Comparison of ENCODE assay signal across 26 cellular contexts in genomic region chr2:58056201-58056916, GRCh38. TPM values are rescaled to one million over a fixed set of nuclear protein-coding genes. Genes with fewer than 3 reads are reported as not detected.
DNase-seq lines count a peak whose midpoint lies in the region; ATAC-seq and FAIRE-seq lines count a peak whose summit lies in the region.
"Had no signal": no experiment of that assay in that cellular context is flagged by ENCODE, and none has a peak within 500 bp of the region (broad histone marks: within the 10 kb centered on the region; RNA-seq: fewer than 3 reads in every experiment).

No MANE protein-coding gene starts in this region.

- intact Hi-C loops in left cardiac atrium (cut with DNase I): no loop called here

- H3K9me3 Mint-ChIP-seq in IgD-negative memory B cell: no peaks in the 10 kb centered on the region
- no peaks in the 10 kb centered on the region for H3K9me3 Mint-ChIP-seq in stimulated activated memory B cell treated with anti-CD40 and anti-IgM and Interleukin-4, amounts not matched to agents 10 μg/mL and 1 μg/mL and 100 μg/mL, for 72 hours
- H3K9me3 Mint-ChIP-seq: activated T-cell treated with anti-CD3 and anti-CD28 coated beads, Interleukin-2, amount 50 U/mL, for 72 hours; natural killer cell; T-helper 2 cell treated with Interferon-gamma antibody and Interleukin-4, amounts not matched to agents 5 μg/mL and 100 μg/mL, for 36 hours; type B pancreatic cell had no signal

- DNase-seq in NCI-H526 (lab: John Stamatoyannopoulos, UW) (peak; percentile 50 to 57), left cardiac atrium (no peak), GM19239 (ENCODE audit: insufficient read length, low spot score) (no peak)
- DNase-seq: activated CD4-positive, alpha-beta T cell treated with anti-CD3 and anti-CD28 coated beads for 4 hours; activated naive CD4-positive, alpha-beta T cell treated with Interleukin-2 at 50 U/mL for 16 hours; activated T-cell treated with anti-CD3 and anti-CD28 coated beads, Interleukin-2, amount 50 U/mL, for 72 hours; C1 segment of cervical spinal cord; cerebellar nuclear complex; DMS79 treated with DMSO at 0.1 percent for 48 hours; dorsolateral prefrontal cortex; GF-D8; GOT3; natural killer cell; NCI-H2081 treated with DMSO at 0.1 percent for 48 hours; NCI-H226; SK-N-SH; small intestine; stimulated activated CD4-positive, alpha-beta T cell treated with anti-CD3 and anti-CD28 coated beads, Interleukin-2, amount 100 ng/mL, for 24 hours had no signal

- peaks cover 12 to 34% (median 23%) of the 10 kb centered on the region in 3 donors for H3K4me1 Mint-ChIP-seq in IgD-negative memory B cell
- H3K4me1 Mint-ChIP-seq in stimulated activated memory B cell treated with anti-CD40 and anti-IgM and Interleukin-4, amounts not matched to agents 10 μg/mL and 1 μg/mL and 100 μg/mL, for 72 hours: peaks cover 48% of the 10 kb centered on the region

- peaks cover 7% of the 10 kb centered on the region for H3K36me3 Mint-ChIP-seq in IgD-negative memory B cell
- H3K36me3 Mint-ChIP-seq in stimulated activated memory B cell treated with anti-CD40 and anti-IgM and Interleukin-4, amounts not matched to agents 10 μg/mL and 1 μg/mL and 100 μg/mL, for 72 hours: peaks cover 37% of the 10 kb centered on the region

- peak overlapping the region; percentile 25 to 34 (median 25) for H3K27ac Mint-ChIP-seq in IgD-negative memory B cell
- peak overlapping the region; percentile 49 for H3K27ac Mint-ChIP-seq in stimulated activated memory B cell treated with anti-CD40 and anti-IgM and Interleukin-4, amounts not matched to agents 10 μg/mL and 1 μg/mL and 100 μg/mL, for 72 hours
- H3K27ac Mint-ChIP-seq: activated T-cell treated with anti-CD3 and anti-CD28 coated beads, Interleukin-2, amount 50 U/mL, for 72 hours; natural killer cell; T-helper 2 cell treated with Interferon-gamma antibody and Interleukin-4, amounts not matched to agents 5 μg/mL and 100 μg/mL, for 36 hours; type B pancreatic cell had no signal

- no peak overlapping the region for H3K4me3 Mint-ChIP-seq in IgD-negative memory B cell
- no peak overlapping the region for H3K4me3 Mint-ChIP-seq in stimulated activated memory B cell treated with anti-CD40 and anti-IgM and Interleukin-4, amounts not matched to agents 10 μg/mL and 1 μg/mL and 100 μg/mL, for 72 hours
- H3K4me3 Mint-ChIP-seq: activated T-cell treated with anti-CD3 and anti-CD28 coated beads, Interleukin-2, amount 50 U/mL, for 72 hours; natural killer cell; T-helper 2 cell treated with Interferon-gamma antibody and Interleukin-4, amounts not matched to agents 5 μg/mL and 100 μg/mL, for 36 hours; type B pancreatic cell had no signal

- ATAC-seq in left cardiac atrium (peak; percentile 66 to 80), GM21367 (IDR thresholded peaks at IDR 0.05; ENCODE audit: unreplicated experiment) (no peak), GM19023 (IDR thresholded peaks at IDR 0.05; ENCODE audit: unreplicated experiment) (no peak)
- no peak for ATAC-seq in stimulated activated memory B cell treated with anti-CD40 and anti-IgM and Interleukin-4, amounts not matched to agents 10 μg/mL and 1 μg/mL and 100 μg/mL, for 72 hours
- ATAC-seq: activated T-cell treated with anti-CD3 and anti-CD28 coated beads, Interleukin-2, amount 50 U/mL, for 72 hours; HepG2; natural killer cell had no signal

- H3K27me3 Mint-ChIP-seq in IgD-negative memory B cell: no peaks in the 10 kb centered on the region
- H3K27me3 Mint-ChIP-seq in stimulated activated memory B cell treated with anti-CD40 and anti-IgM and Interleukin-4, amounts not matched to agents 10 μg/mL and 1 μg/mL and 100 μg/mL, for 72 hours: no peaks in the 10 kb centered on the region
- H3K27me3 Mint-ChIP-seq: type B pancreatic cell had no signal

- FAIRE-seq in GM19239 (lab: Jason Lieb, UNC): no peak
- FAIRE-seq: HepG2, islet of Langerhans, small intestine had no signal

RNA-seq across cellular contexts. Expression of gene VRK2, which starts 9.8 kb away (rescaled TPM):
- polyA plus RNA-seq in IgD-negative memory B cell: 32.9 TPM
- total RNA-seq in left cardiac atrium: 10 to 100 TPM; 20.5 to 24.2 TPM
- polyA plus RNA-seq: SK-N-SH had no signal

Comparison
In these comparisons a context has a peak if more than half of its experiments do, and no peak if none do; other contexts are left out.
1. DNase-seq: peak in NCI-H526 (2 of 2); none in left cardiac atrium (single experiment) and GM19239 (single experiment).
2. ATAC-seq: peak in left cardiac atrium (2 of 2); none in stimulated activated memory B cell treated with anti-CD40 and anti-IgM and Interleukin-4, amounts not matched to agents 10 μg/mL and 1 μg/mL and 100 μg/mL, for 72 hours (single experiment), GM21367 (single experiment) and GM19023 (single experiment).